ENCODE assay signal across 1 cellular context in genomic region chr1:10936998-10937901, GRCh38.
TF ChIP-seq lines count a peak whose summit lies in the region.

No MANE protein-coding gene starts in this region.

TF ChIP-seq in HepG2, 621 proteins besides CTCF, POLR2A, EP300 and RAD21 (continued from another document and continues in another):
- TF ChIP-seq FUBP1 (CRISPR knock-in tag; IDR thresholded peaks at IDR 0.05; ENCODE audit: borderline replicate concordance), result no peak
- TF ChIP-seq USF2 (IDR thresholded peaks at IDR 0.05; ENCODE audit: low read depth, low read length), result no peak
- no peak for TF ChIP-seq USF2 (CRISPR knock-in tag; IDR thresholded peaks at IDR 0.05; ENCODE audit: borderline replicate concordance)
- TF ChIP-seq BRD4 (CRISPR knock-in tag; IDR thresholded peaks at IDR 0.05), result peak; percentile 28; the same call in 1 of the 2 replicates
- TF ChIP-seq ZNF589 (CRISPR knock-in tag; conservative IDR thresholded peaks at IDR 0.05), result no peak
- peak; percentile 42; the same call in 1 of the 2 replicates for TF ChIP-seq CBFB (CRISPR knock-in tag; IDR thresholded peaks at IDR 0.05)
- TF ChIP-seq ZNF510 (CRISPR knock-in tag; IDR thresholded peaks at IDR 0.05; ENCODE audit: low read depth), result no peak
- TF ChIP-seq XRCC5 (optimal IDR thresholded peaks at IDR 0.05; ENCODE audit: low read length), result peak; percentile 62
- no peak for TF ChIP-seq REXO4 (CRISPR knock-in tag; IDR thresholded peaks at IDR 0.05; ENCODE audit: borderline replicate concordance)
- TF ChIP-seq ETV5 (CRISPR knock-in tag; IDR thresholded peaks at IDR 0.05; ENCODE audit: borderline replicate concordance), result peak; percentile 68
- no peak for TF ChIP-seq ATM (IDR thresholded peaks at IDR 0.05; ENCODE audit: borderline replicate concordance)
- TF ChIP-seq ZNF33B (CRISPR knock-in tag; IDR thresholded peaks at IDR 0.05), result no peak
- TF ChIP-seq GZF1 (CRISPR knock-in tag; IDR thresholded peaks at IDR 0.05), result no peak
- no peak for TF ChIP-seq POLR2AphosphoS5 (IDR thresholded peaks at IDR 0.05; ENCODE audit: low read depth, low read length)
- no peak for TF ChIP-seq ZNF235 (CRISPR knock-in tag; IDR thresholded peaks at IDR 0.05; ENCODE audit: borderline replicate concordance)
- TF ChIP-seq, protein P1, sequence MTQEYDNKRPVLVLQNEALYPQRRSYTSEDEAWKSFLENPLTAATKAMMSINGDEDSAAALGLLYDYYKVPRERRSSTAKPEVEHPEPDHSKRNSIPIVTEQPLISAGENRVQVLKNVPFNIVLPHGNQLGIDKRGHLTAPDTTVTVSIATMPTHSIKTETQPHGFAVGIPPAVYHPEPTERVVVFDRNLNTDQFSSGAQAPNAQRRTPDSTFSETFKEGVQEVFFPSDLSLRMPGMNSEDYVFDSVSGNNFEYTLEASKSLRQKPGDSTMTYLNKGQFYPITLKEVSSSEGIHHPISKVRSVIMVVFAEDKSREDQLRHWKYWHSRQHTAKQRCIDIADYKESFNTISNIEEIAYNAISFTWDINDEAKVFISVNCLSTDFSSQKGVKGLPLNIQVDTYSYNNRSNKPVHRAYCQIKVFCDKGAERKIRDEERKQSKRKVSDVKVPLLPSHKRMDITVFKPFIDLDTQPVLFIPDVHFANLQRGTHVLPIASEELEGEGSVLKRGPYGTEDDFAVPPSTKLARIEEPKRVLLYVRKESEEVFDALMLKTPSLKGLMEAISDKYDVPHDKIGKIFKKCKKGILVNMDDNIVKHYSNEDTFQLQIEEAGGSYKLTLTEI (CRISPR knock-in tag; conservative IDR thresholded peaks at IDR 0.05), result no peak
- no peak for TF ChIP-seq ZSCAN30 (CRISPR knock-in tag; IDR thresholded peaks at IDR 0.05)
- TF ChIP-seq CENPT (CRISPR knock-in tag; IDR thresholded peaks at IDR 0.05; ENCODE audit: low read depth), result no peak
- TF ChIP-seq ZNF256 (CRISPR knock-in tag; conservative IDR thresholded peaks at IDR 0.05), result no peak
- TF ChIP-seq ZSCAN25 (CRISPR knock-in tag; IDR thresholded peaks at IDR 0.05), result peak; percentile 57; the same call in 1 of the 2 replicates
- no peak for TF ChIP-seq YY1 (IDR thresholded peaks at IDR 0.05; ENCODE audit: insufficient read depth, insufficient replicate concordance, low read depth, low read length)
- TF ChIP-seq, protein P2, sequence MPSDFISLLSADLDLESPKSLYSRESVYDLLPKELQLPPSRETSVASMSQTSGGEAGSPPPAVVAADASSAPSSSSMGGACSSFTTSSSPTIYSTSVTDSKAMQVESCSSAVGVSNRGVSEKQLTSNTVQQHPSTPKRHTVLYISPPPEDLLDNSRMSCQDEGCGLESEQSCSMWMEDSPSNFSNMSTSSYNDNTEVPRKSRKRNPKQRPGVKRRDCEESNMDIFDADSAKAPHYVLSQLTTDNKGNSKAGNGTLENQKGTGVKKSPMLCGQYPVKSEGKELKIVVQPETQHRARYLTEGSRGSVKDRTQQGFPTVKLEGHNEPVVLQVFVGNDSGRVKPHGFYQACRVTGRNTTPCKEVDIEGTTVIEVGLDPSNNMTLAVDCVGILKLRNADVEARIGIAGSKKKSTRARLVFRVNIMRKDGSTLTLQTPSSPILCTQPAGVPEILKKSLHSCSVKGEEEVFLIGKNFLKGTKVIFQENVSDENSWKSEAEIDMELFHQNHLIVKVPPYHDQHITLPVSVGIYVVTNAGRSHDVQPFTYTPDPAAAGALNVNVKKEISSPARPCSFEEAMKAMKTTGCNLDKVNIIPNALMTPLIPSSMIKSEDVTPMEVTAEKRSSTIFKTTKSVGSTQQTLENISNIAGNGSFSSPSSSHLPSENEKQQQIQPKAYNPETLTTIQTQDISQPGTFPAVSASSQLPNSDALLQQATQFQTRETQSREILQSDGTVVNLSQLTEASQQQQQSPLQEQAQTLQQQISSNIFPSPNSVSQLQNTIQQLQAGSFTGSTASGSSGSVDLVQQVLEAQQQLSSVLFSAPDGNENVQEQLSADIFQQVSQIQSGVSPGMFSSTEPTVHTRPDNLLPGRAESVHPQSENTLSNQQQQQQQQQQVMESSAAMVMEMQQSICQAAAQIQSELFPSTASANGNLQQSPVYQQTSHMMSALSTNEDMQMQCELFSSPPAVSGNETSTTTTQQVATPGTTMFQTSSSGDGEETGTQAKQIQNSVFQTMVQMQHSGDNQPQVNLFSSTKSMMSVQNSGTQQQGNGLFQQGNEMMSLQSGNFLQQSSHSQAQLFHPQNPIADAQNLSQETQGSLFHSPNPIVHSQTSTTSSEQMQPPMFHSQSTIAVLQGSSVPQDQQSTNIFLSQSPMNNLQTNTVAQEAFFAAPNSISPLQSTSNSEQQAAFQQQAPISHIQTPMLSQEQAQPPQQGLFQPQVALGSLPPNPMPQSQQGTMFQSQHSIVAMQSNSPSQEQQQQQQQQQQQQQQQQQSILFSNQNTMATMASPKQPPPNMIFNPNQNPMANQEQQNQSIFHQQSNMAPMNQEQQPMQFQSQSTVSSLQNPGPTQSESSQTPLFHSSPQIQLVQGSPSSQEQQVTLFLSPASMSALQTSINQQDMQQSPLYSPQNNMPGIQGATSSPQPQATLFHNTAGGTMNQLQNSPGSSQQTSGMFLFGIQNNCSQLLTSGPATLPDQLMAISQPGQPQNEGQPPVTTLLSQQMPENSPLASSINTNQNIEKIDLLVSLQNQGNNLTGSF (CRISPR knock-in tag; IDR thresholded peaks at IDR 0.05), result no peak
- TF ChIP-seq MED13 (CRISPR knock-in tag; IDR thresholded peaks at IDR 0.05), result no peak
- TF ChIP-seq ELF3 (CRISPR knock-in tag; IDR thresholded peaks at IDR 0.05), result peak; percentile 23; the same call in 1 of the 2 replicates
- no peak for TF ChIP-seq ZFP62 (CRISPR knock-in tag; IDR thresholded peaks at IDR 0.05)
- no peak for TF ChIP-seq ZMYM3 (CRISPR knock-in tag; IDR thresholded peaks at IDR 0.05)
- TF ChIP-seq, protein P3, sequence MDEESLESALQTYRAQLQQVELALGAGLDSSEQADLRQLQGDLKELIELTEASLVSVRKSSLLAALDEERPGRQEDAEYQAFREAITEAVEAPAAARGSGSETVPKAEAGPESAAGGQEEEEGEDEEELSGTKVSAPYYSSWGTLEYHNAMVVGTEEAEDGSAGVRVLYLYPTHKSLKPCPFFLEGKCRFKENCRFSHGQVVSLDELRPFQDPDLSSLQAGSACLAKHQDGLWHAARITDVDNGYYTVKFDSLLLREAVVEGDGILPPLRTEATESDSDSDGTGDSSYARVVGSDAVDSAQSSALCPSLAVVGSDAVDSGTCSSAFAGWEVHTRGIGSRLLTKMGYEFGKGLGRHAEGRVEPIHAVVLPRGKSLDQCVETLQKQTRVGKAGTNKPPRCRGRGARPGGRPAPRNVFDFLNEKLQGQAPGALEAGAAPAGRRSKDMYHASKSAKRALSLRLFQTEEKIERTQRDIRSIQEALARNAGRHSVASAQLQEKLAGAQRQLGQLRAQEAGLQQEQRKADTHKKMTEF (CRISPR knock-in tag; IDR thresholded peaks at IDR 0.05), result peak; percentile 72
- TF ChIP-seq NFKB2 (CRISPR knock-in tag; IDR thresholded peaks at IDR 0.05; ENCODE audit: borderline replicate concordance), result peak; percentile 63; the same call in 1 of the 2 replicates
- peak; percentile 51; the same call in 1 of the 2 replicates for TF ChIP-seq HNF4A (CRISPR knock-in tag; IDR thresholded peaks at IDR 0.05)
- no peak for TF ChIP-seq SETDB1 (CRISPR knock-in tag; IDR thresholded peaks at IDR 0.05; ENCODE audit: borderline replicate concordance)
- TF ChIP-seq TEF (CRISPR knock-in tag; IDR thresholded peaks at IDR 0.05), result no peak
- peak; percentile 77 for TF ChIP-seq CCAR2 (optimal IDR thresholded peaks at IDR 0.05; ENCODE audit: low read depth, low read length)
- no peak for TF ChIP-seq ZNF678 (CRISPR knock-in tag; IDR thresholded peaks at IDR 0.05)
- TF ChIP-seq HMG20A (CRISPR knock-in tag; IDR thresholded peaks at IDR 0.05; ENCODE audit: borderline replicate concordance), result peak; percentile 84
- no peak for TF ChIP-seq XBP1 (CRISPR knock-in tag; IDR thresholded peaks at IDR 0.05)
- TF ChIP-seq HBP1 (CRISPR knock-in tag; IDR thresholded peaks at IDR 0.05; ENCODE audit: low read depth), result no peak
- no peak for TF ChIP-seq ZNF3 (CRISPR knock-in tag; IDR thresholded peaks at IDR 0.05)
- 0 out of 2 replicates have a peak, but pooled peaks have one; percentile 12 for TF ChIP-seq ELF1 (CRISPR knock-in tag; IDR thresholded peaks at IDR 0.05)
- TF ChIP-seq NCOA2 (CRISPR knock-in tag; IDR thresholded peaks at IDR 0.05), result peak; percentile 91
- peak; percentile 87 for TF ChIP-seq MLX (CRISPR knock-in tag; IDR thresholded peaks at IDR 0.05)
- TF ChIP-seq MATR3 (CRISPR knock-in tag; IDR thresholded peaks at IDR 0.05), result no peak
